Comparison of ENCODE assay signal across 23 cellular contexts in the genomic region with DNA sequence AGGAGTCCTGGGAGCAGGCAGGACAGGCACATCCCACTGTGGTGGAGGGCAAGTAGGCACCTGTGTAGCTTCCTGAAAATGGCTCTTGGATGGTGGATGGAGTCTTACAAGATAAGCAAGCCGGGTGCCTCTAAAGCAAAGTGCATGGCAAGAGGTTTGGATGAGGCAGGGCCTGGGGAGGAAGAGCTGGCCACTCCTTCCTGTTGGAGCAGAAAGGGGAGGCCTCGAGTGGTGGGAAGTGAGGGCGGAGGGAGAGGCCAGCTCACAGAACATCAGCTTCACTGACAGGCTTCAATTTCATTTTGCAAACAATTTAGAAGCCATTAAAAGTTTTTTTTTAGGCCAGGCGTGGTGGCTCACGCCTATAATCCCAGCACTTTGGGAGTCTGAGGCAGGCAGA. TPM values are rescaled to one million over a fixed set of nuclear protein-coding genes. Genes with fewer than 3 reads are reported as not detected.
"Had no signal": no experiment of that assay in that cellular context is flagged by ENCODE, and none has a peak within 500 bp of the region (broad histone marks: within the 10 kb centered on the region; RNA-seq: fewer than 3 reads in every experiment).

No MANE protein-coding gene starts in this region.

- H3K9me3 ChIP-seq: esophagus muscularis mucosa, mucosa of descending colon, stomach, suprapubic skin, tibial nerve, vagina had no signal

- H3K27ac ChIP-seq: dorsolateral prefrontal cortex, esophagus muscularis mucosa, stomach, suprapubic skin, tibial nerve, vagina had no signal

- H3K27ac Mint-ChIP-seq: activated naive CD8-positive, alpha-beta T cell treated with anti-CD3 and anti-CD28 coated beads for 36 hours; activated T-helper 1 cell treated with anti-CD3 and anti-CD28 coated beads, Interleukin-12 subunit alpha, Interleukin-12 subunit beta, Interleukin-2, Interleukin-4 antibody, amounts not matched to agents 30 ng/mL and 10 ng/mL and 1 ng/mL, durations not matched to agents 14 hours and 24 hours and 36 hours; memory B cell; nephron progenitor cell; stimulated activated memory B cell treated with anti-CD40 and anti-IgM and Interleukin-4, amounts not matched to agents 10 μg/mL and 1 μg/mL and 100 μg/mL, for 72 hours; T-helper 1 cell treated with Interleukin-12 subunit alpha and Interleukin-12 subunit beta and Interleukin-4 antibody, amounts not matched to agents 30 μg/mL and 1 μg/mL, for 36 hours had no signal

- DNase-seq: activated CD4-positive, alpha-beta T cell treated with anti-CD3 and anti-CD28 coated beads for 1 hour; activated naive CD4-positive, alpha-beta T cell; activated naive CD8-positive, alpha-beta T cell treated with anti-CD3 and anti-CD28 coated beads for 36 hours; dorsolateral prefrontal cortex; hypothalamus; mucosa of descending colon; nephron progenitor cell; occipital lobe; stimulated activated CD4-positive, alpha-beta T cell treated with anti-CD3 and anti-CD28 coated beads, Interleukin-15, amount 100 ng/mL, for 24 hours; stomach had no signal

- H3K36me3 ChIP-seq: esophagus muscularis mucosa, stomach, suprapubic skin, tibial nerve, vagina had no signal

- H3K36me3 Mint-ChIP-seq: activated naive CD8-positive, alpha-beta T cell treated with anti-CD3 and anti-CD28 coated beads for 36 hours; memory B cell; stimulated activated memory B cell treated with anti-CD40 and anti-IgM and Interleukin-4, amounts not matched to agents 10 μg/mL and 1 μg/mL and 100 μg/mL, for 72 hours had no signal

- H3K4me1 ChIP-seq: esophagus muscularis mucosa, suprapubic skin, tibial nerve, vagina had no signal

- H3K9me3 Mint-ChIP-seq: activated naive CD8-positive, alpha-beta T cell treated with anti-CD3 and anti-CD28 coated beads for 36 hours; activated T-helper 1 cell treated with anti-CD3 and anti-CD28 coated beads, Interleukin-12 subunit alpha, Interleukin-12 subunit beta, Interleukin-2, Interleukin-4 antibody, amounts not matched to agents 30 ng/mL and 10 ng/mL and 1 ng/mL, durations not matched to agents 14 hours and 24 hours and 36 hours; central memory CD8-positive, alpha-beta T cell; memory B cell; nephron progenitor cell; stimulated activated memory B cell treated with anti-CD40 and anti-IgM and Interleukin-4, amounts not matched to agents 10 μg/mL and 1 μg/mL and 100 μg/mL, for 72 hours; T-helper 1 cell treated with Interleukin-12 subunit alpha and Interleukin-12 subunit beta and Interleukin-4 antibody, amounts not matched to agents 30 μg/mL and 1 μg/mL, for 36 hours had no signal

- H3K4me2 ChIP-seq: smooth muscle cell had no signal

- H3K27me3 ChIP-seq: dorsolateral prefrontal cortex, stomach, tibial nerve, vagina had no signal

- H3K4me3 Mint-ChIP-seq: activated naive CD8-positive, alpha-beta T cell treated with anti-CD3 and anti-CD28 coated beads for 36 hours; activated T-helper 1 cell treated with anti-CD3 and anti-CD28 coated beads, Interleukin-12 subunit alpha, Interleukin-12 subunit beta, Interleukin-2, Interleukin-4 antibody, amounts not matched to agents 30 ng/mL and 10 ng/mL and 1 ng/mL, durations not matched to agents 14 hours and 24 hours and 36 hours; central memory CD8-positive, alpha-beta T cell; memory B cell; nephron progenitor cell; stimulated activated memory B cell treated with anti-CD40 and anti-IgM and Interleukin-4, amounts not matched to agents 10 μg/mL and 1 μg/mL and 100 μg/mL, for 72 hours; T-helper 1 cell treated with Interleukin-12 subunit alpha and Interleukin-12 subunit beta and Interleukin-4 antibody, amounts not matched to agents 30 μg/mL and 1 μg/mL, for 36 hours had no signal

- H3K27me3 Mint-ChIP-seq: activated naive CD8-positive, alpha-beta T cell treated with anti-CD3 and anti-CD28 coated beads for 36 hours; central memory CD8-positive, alpha-beta T cell had no signal

- H3K4me1 Mint-ChIP-seq: activated naive CD8-positive, alpha-beta T cell treated with anti-CD3 and anti-CD28 coated beads for 36 hours; memory B cell; nephron progenitor cell; stimulated activated memory B cell treated with anti-CD40 and anti-IgM and Interleukin-4, amounts not matched to agents 10 μg/mL and 1 μg/mL and 100 μg/mL, for 72 hours had no signal

- H3K4me3 ChIP-seq: dorsolateral prefrontal cortex, esophagus muscularis mucosa, mucosa of descending colon, smooth muscle cell, stomach, suprapubic skin, tibial nerve, vagina had no signal

RNA-seq across cellular contexts. Expression of a gene that starts 31.0 kb away (rescaled TPM):
- total RNA-seq: astrocyte, smooth muscle cell had no signal

RNA-seq across cellular contexts. Expression of a gene that starts 33.8 kb away (rescaled TPM):
- total RNA-seq: activated naive CD8-positive, alpha-beta T cell treated with anti-CD3 and anti-CD28 coated beads for 36 hours; activated T-helper 1 cell treated with anti-CD3 and anti-CD28 coated beads, Interleukin-12 subunit alpha, Interleukin-12 subunit beta, Interleukin-2, Interleukin-4 antibody, amounts not matched to agents 30 ng/mL and 10 ng/mL and 1 ng/mL, durations not matched to agents 14 hours and 24 hours and 36 hours; astrocyte; frontal cortex; occipital lobe; renal cortical epithelial cell; smooth muscle cell; stomach; suprapubic skin had no signal

RNA-seq across cellular contexts. Expression of a gene that starts 48.4 kb away (rescaled TPM):
- total RNA-seq: activated naive CD8-positive, alpha-beta T cell treated with anti-CD3 and anti-CD28 coated beads for 36 hours; frontal cortex; smooth muscle cell; vagina had no signal
